In the genomic region with DNA sequence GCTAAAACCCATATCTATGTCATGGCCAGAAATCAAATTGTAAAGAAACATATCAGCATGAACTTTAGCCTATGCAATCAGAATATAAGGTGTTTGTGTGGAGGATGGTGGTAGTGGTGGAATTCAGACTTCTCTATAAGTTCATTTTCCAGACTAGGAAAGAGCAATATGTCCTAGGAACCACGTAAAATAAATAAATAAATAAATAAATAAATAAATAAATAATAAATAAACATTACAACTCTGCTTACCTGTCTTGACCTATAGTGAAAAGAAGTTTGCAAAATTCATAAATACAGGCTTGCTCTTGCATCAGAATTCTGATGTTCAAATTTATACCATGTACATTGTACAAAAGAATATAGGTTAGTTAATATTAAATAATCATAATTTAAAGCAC, we compare ENCODE assay signal across 20 cellular contexts.
"Had no signal": no experiment of that assay in that cellular context is flagged by ENCODE, and none has a peak within 500 bp of the region (broad histone marks: within the 10 kb centered on the region; RNA-seq: fewer than 3 reads in every experiment).

No MANE protein-coding gene starts in this region.

- H3K4me1 ChIP-seq: SJCRH30 had no signal

- DNase-seq: Karpas-422, KG1, MM.1S, NCI-H1092 treated with DMSO at 0.1 percent for 48 hours, NCI-H1436, NCI-H187, NCI-H2029, NCI-H2081 treated with DMSO at 0.1 percent for 48 hours, NCI-H2171, NCI-H446, NCI-H510A, NCI-H524 treated with DMSO at 0.1 percent for 48 hours, NCI-H69, NCI-H774, SHP77 treated with DMSO at 0.1 percent for 48 hours, SJCRH30 had no signal

- H3K9me3 ChIP-seq: SJCRH30 had no signal

- H3K27me3 ChIP-seq: SJCRH30 had no signal

- H3K4me3 ChIP-seq: SJCRH30 had no signal

- H3K27ac ChIP-seq: RWPE1, SJCRH30 had no signal

- H3K36me3 ChIP-seq: SJCRH30 had no signal

- ATAC-seq: Panc1, Right ventricle myocardium inferior, SK-N-SH treated with all-trans-retinoic acid at 6 μM for 48 hours had no signal
